29 cellular contexts compared by ENCODE assay signal in genomic region chrX:74452199-74452481, GRCh38.
"Had no signal": no experiment of that assay in that cellular context is flagged by ENCODE, and none has a peak within 500 bp of the region (broad histone marks: within the 10 kb centered on the region; RNA-seq: fewer than 3 reads in every experiment).

No MANE protein-coding gene starts in this region.

- H3K36me3 Mint-ChIP-seq: activated naive CD4-positive, alpha-beta T cell treated with anti-CD3 and anti-CD28 coated beads, Interleukin-2, amount 50 U/mL, for 24 hours; naive B cell had no signal

- H3K27me3 Mint-ChIP-seq: activated CD4-positive, alpha-beta memory T cell treated with anti-CD3 and anti-CD28 coated beads, Interleukin-2, amount 10 ng/mL, durations not matched to agents 7 days and 5 days; activated CD4-positive, alpha-beta T cell treated with anti-CD3 and anti-CD28 coated beads, Interleukin-2, amount 10 ng/mL, durations not matched to agents 24 days and 14 days; activated naive CD4-positive, alpha-beta T cell treated with anti-CD3 and anti-CD28 coated beads, Interleukin-2, amount 50 U/mL, for 24 hours; effector memory CD8-positive, alpha-beta T cell; naive B cell had no signal

- H3K9me3 Mint-ChIP-seq: activated CD4-positive, alpha-beta memory T cell treated with anti-CD3 and anti-CD28 coated beads, Interleukin-2, amount 10 ng/mL, durations not matched to agents 7 days and 5 days; activated CD4-positive, alpha-beta T cell treated with anti-CD3 and anti-CD28 coated beads, Interleukin-2, amount 10 ng/mL, durations not matched to agents 24 days and 14 days; activated naive CD4-positive, alpha-beta T cell treated with anti-CD3 and anti-CD28 coated beads, Interleukin-2, amount 50 U/mL, for 24 hours; activated T-helper 2 cell treated with anti-CD3 and anti-CD28 coated beads, Interferon-gamma antibody, Interleukin-2, Interleukin-4, amounts not matched to agents 10 μg/mL and 5 μg/mL and 100 μg/mL, durations not matched to agents 14 hours and 24 hours and 36 hours; effector memory CD8-positive, alpha-beta T cell; naive B cell had no signal

- H3K4me1 Mint-ChIP-seq: activated CD4-positive, alpha-beta memory T cell treated with anti-CD3 and anti-CD28 coated beads, Interleukin-2, amount 10 ng/mL, durations not matched to agents 7 days and 5 days; naive B cell; nephron progenitor cell had no signal

- DNase-seq: activated CD4-positive, alpha-beta memory T cell treated with anti-CD3 and anti-CD28 coated beads, Interleukin-2, amount 10 ng/mL, durations not matched to agents 7 days and 5 days; activated CD4-positive, alpha-beta T cell treated with anti-CD3 and anti-CD28 coated beads, Interleukin-2, amount 10 ng/mL, durations not matched to agents 24 days and 14 days; activated CD8-positive, alpha-beta memory T cell treated with anti-CD3 and anti-CD28 coated beads, Interleukin-2, amount 50 U/mL, for 48 hours; aorta; body of pancreas; cortex of kidney; effector memory CD8-positive, alpha-beta T cell; head of caudate nucleus; hippocampal formation; left cardiac atrium; left ventricle myocardium superior; mucosa of descending colon; naive B cell; nephron progenitor cell; pancreas; retina; small intestine; stimulated activated CD4-positive, alpha-beta T cell treated with anti-CD3 and anti-CD28 coated beads, Interleukin-4, amount 100 ng/mL, for 4 hours; stimulated activated CD8-positive, alpha-beta memory T cell treated with anti-CD3 and anti-CD28 coated beads, Interleukin-4, amount 100 ng/mL, for 48 hours; stimulated activated naive CD4-positive, alpha-beta T cell; T-helper 9 cell; testis; transverse colon had no signal

- H3K4me3 Mint-ChIP-seq: activated CD4-positive, alpha-beta memory T cell treated with anti-CD3 and anti-CD28 coated beads, Interleukin-2, amount 10 ng/mL, durations not matched to agents 7 days and 5 days; activated CD4-positive, alpha-beta T cell treated with anti-CD3 and anti-CD28 coated beads, Interleukin-2, amount 10 ng/mL, durations not matched to agents 24 days and 14 days; activated naive CD4-positive, alpha-beta T cell treated with anti-CD3 and anti-CD28 coated beads, Interleukin-2, amount 50 U/mL, for 24 hours; effector memory CD8-positive, alpha-beta T cell; naive B cell; nephron progenitor cell had no signal

- H3K4me3 ChIP-seq: body of pancreas, cardiac muscle cell, mucosa of descending colon, pancreas, prostate gland, testis, transverse colon had no signal

- ATAC-seq: body of pancreas; effector memory CD8-positive, alpha-beta T cell; left cardiac atrium; left ventricle myocardium superior; mucosa of descending colon; pancreas; sciatic nerve had no signal

- H3K27me3 ChIP-seq: body of pancreas, cardiac muscle cell, testis, transverse colon had no signal

- H3K9me3 ChIP-seq: body of pancreas, mucosa of descending colon, pancreas, prostate gland, testis, transverse colon had no signal

- H3K36me3 ChIP-seq: cardiac muscle cell, pancreas, prostate gland, transverse colon had no signal

- H3K4me1 ChIP-seq: body of pancreas, pancreas, prostate gland, testis, transverse colon had no signal

- H3K27ac Mint-ChIP-seq: activated CD4-positive, alpha-beta memory T cell treated with anti-CD3 and anti-CD28 coated beads, Interleukin-2, amount 10 ng/mL, durations not matched to agents 7 days and 5 days; effector memory CD8-positive, alpha-beta T cell; naive B cell; nephron progenitor cell had no signal

- H3K27ac ChIP-seq: body of pancreas, cardiac muscle cell, pancreas, prostate gland, testis, transverse colon, VCaP had no signal
